8 cellular contexts compared by ENCODE assay signal in the genomic region with DNA sequence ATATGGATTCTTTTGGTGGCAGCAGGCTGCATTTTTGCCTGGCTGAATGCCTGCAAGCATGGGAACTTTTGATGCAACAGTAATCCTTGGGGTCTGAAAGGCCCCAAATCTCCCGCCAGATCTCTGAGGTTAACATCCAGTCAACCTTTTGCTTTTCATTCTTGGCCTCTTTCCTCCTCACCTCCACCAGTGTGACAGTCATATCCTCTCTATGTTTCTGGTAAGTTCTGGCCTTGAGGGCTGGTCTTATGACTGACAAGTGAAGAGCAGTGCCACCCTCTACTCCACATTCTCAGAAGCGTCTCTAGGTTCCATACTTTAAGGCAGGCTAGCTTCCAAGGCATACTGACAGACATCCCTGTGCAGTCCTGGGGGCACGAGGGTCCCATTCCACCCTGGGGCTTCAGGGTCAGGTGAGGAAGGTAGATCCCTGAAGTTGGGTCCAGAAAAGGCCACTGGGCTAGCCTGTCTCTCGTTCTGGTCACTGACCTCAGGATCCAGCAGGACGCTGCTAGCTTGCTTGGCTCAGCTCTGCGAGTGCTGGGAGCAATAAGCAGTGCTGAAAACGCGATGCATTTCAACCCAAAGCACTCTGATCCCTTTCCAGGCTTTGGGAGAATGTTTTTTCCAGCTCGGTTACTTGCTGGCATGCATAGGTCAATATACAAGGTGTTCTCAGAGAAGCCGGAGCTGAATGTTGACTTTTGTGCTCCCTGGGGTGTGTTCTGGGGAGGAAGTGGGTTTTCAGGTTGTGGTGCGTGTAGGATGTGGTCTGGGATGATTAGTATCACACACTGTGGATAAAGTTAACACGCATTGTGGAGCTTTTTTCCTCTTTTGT.
DNase-seq lines count a peak whose midpoint lies in the region; ATAC-seq and TF ChIP-seq lines count a peak whose summit lies in the region.

No MANE protein-coding gene starts in this region.

- H3K27me3 ChIP-seq in DND-41 (ENCODE audit: insufficient read depth, low read length, poor library complexity), result peaks cover 5% of the 10 kb centered on the region

- H3K36me3 Mint-ChIP-seq in IgD-negative memory B cell, result peaks cover 2% of the 10 kb centered on the region

- ATAC-seq in DND-41 (ENCODE audit: insufficient read depth, low read depth) (peak; percentile 91), GM21717 (IDR thresholded peaks at IDR 0.05; ENCODE audit: unreplicated experiment) (no peak)

- DNase-seq in DND-41 (peak; percentile 72), epithelial cell of prostate (ENCODE audit: low read depth, low spot score) (peak; percentile 26), NCI-H1694 (lab: John Stamatoyannopoulos, UW) (no peak), DMS 273 (lab: John Stamatoyannopoulos, UW; ENCODE audit: unreplicated experiment) (no peak)
- DNase-seq in activated CD4-positive, alpha-beta T cell treated with anti-CD3 and anti-CD28 coated beads, Interleukin-2, amount 50 U/mL, for 48 hours, result peak; percentile 59 to 71
- DNase-seq in stimulated activated CD4-positive, alpha-beta T cell treated with anti-CD3 and anti-CD28 coated beads, Interleukin-2, amount 100 ng/mL, for 4 hours (ENCODE audit: low read depth), result peak; percentile 19

- no peaks in the 10 kb centered on the region for H3K79me2 ChIP-seq in DND-41 (ENCODE audit: insufficient read depth, low read length)

- H3K4me1 ChIP-seq in DND-41 (ENCODE audit: insufficient read depth, low read length), result peaks cover 27% of the 10 kb centered on the region

- no peak for TF ChIP-seq CTCF in DND-41 (IDR thresholded peaks at IDR 0.05; ENCODE audit: borderline replicate concordance, extremely low read depth, low read length, poor library complexity, severe bottlenecking)

- no peak overlapping the region for H3K9ac ChIP-seq in DND-41 (ENCODE audit: low read depth, low read length)

- H3K27me3 Mint-ChIP-seq in IgD-negative memory B cell, result peaks cover 11% of the 10 kb centered on the region

- peak overlapping the region in 2 of 3 donors; percentile 8 to 41 for H3K27ac Mint-ChIP-seq in IgD-negative memory B cell

- peaks cover 36 to 59% (median 43%) of the 10 kb centered on the region in 3 donors for H3K4me1 Mint-ChIP-seq in IgD-negative memory B cell

- H3K36me3 ChIP-seq in DND-41 (ENCODE audit: insufficient read depth, low read length), result no peaks in the 10 kb centered on the region

- H3K9me3 ChIP-seq in DND-41 (ENCODE audit: insufficient read depth, low read length, severe bottlenecking), result no peaks in the 10 kb centered on the region

- peak overlapping the region in 2 of 4 donors; percentile 69 to 70 for H3K4me3 Mint-ChIP-seq in IgD-negative memory B cell

- no peaks in the 10 kb centered on the region for H3K9me3 Mint-ChIP-seq in IgD-negative memory B cell

- no peak overlapping the region for H2AFZ ChIP-seq in DND-41 (ENCODE audit: low read depth, low read length)

- H3K4me2 ChIP-seq in DND-41 (ENCODE audit: insufficient read depth, low read length), result peak overlapping the region; percentile 33

- H4K20me1 ChIP-seq in DND-41 (ENCODE audit: insufficient read depth, low read length), result peaks cover 3% of the 10 kb centered on the region; the same call in 1 of the 2 replicates

- H3K27ac ChIP-seq in DND-41 (ENCODE audit: low read length), result no peak overlapping the region
- peak overlapping the region; percentile 39 for H3K27ac ChIP-seq in epithelial cell of prostate

- H3K4me3 ChIP-seq in DND-41 (ENCODE audit: low read depth in 1 of 2, low read length in 2 of 2), result no peak overlapping the region

Comparison
In these comparisons a context has a peak if more than half of its experiments do, and no peak if none do; other contexts are left out.
1. DNase-seq: peak in DND-41 (single experiment), activated CD4-positive, alpha-beta T cell treated with anti-CD3 and anti-CD28 coated beads, Interleukin-2, amount 50 U/mL, for 48 hours (2 of 2), epithelial cell of prostate (single experiment) and stimulated activated CD4-positive, alpha-beta T cell treated with anti-CD3 and anti-CD28 coated beads, Interleukin-2, amount 100 ng/mL, for 4 hours (single experiment); none in NCI-H1694 (single experiment) and DMS 273 (single experiment).